ENCODE assay signal across 6 cellular contexts in the genomic region with DNA sequence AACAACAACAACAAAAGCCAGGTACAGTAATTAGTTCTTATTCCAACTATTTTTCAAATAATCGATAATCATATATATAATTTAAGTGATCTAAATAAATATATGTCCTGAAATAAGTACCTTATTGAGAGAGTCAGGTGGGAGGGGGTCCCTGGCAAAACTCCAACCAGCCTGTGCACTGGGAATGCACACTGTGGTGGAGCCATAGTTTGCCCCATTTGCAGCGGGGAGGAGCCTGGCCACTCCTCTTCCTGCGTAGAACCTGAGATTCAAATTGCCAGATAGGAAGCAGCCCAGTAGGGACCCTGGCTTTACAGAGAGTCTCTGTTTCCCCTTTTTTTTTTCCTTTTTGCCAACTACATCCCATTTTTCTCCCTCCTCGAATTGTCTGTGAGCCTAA. TPM values are rescaled to one million over a fixed set of nuclear protein-coding genes. Genes with fewer than 3 reads are reported as not detected.
"Had no signal": no experiment of that assay in that cellular context is flagged by ENCODE, and none has a peak within 500 bp of the region (broad histone marks: within the 10 kb centered on the region; RNA-seq: fewer than 3 reads in every experiment).

No MANE protein-coding gene starts in this region.

- H3K4me3 Mint-ChIP-seq: GM23338, H9 had no signal

- H3K4me2 ChIP-seq: GM23338 had no signal

- DNase-seq: H9, HCEC 1CT, IMR-90, KG1 had no signal

- H3K4me3 ChIP-seq: GM23338, K562 had no signal

- ATAC-seq: GM23338, K562 had no signal

- H2AFZ ChIP-seq: GM23338 had no signal

RNA-seq across cellular contexts. Expression of a gene that starts 26.4 kb away (rescaled TPM):
- total RNA-seq: IMR-90 had no signal
- polyA plus RNA-seq: IMR-90 had no signal
